ENCODE assay signal across 18 cellular contexts in the genomic region with DNA sequence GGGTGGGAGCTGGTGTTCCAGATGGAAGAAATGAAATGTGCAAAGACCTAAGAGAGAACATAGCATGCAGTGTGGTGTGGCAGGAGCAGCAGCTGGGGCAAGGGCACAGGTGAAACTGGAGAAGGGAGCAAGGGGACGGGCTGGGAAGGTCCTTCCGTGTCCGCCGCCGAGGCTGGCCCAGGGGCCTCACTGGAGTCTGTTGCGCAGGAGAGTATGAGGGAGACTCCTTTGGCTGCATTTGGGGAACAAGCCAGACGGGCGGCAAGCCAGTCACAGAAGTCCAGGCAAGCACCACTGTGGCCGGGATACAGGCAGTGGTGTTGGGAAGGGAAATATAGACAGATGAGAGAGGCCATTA.
DNase-seq lines count a peak whose midpoint lies in the region; FAIRE-seq and TF ChIP-seq lines count a peak whose summit lies in the region.
"Had no signal": no experiment of that assay in that cellular context is flagged by ENCODE, and none has a peak within 500 bp of the region (broad histone marks: within the 10 kb centered on the region; RNA-seq: fewer than 3 reads in every experiment).

No MANE protein-coding gene starts in this region.

- H3K27ac ChIP-seq in CD4-positive, alpha-beta memory T cell (ENCODE audit: low read depth, low read length): no peak overlapping the region
- no peak overlapping the region for H3K27ac ChIP-seq in kidney (ENCODE audit: low read depth in 2 of 2, low read length in 2 of 2)
- H3K27ac ChIP-seq in CD8-positive, alpha-beta memory T cell (ENCODE audit: low read depth, low read length): no peak overlapping the region
- H3K27ac ChIP-seq: 22Rv1, BLaER1 had no signal

- intact Hi-C loops in CD4-positive, alpha-beta memory T cell (cut with micrococcal nuclease): no loop called here
- intact Hi-C loops in kidney (cut with DNase I): loop anchor here (10.0 kb wide), 1 partner anchor 423 kb away; no protein-coding TSS in a partner anchor

- H3K4me1 ChIP-seq in CD4-positive, alpha-beta memory T cell (ENCODE audit: insufficient read depth, low read length): no peaks in the 10 kb centered on the region
- H3K4me1 ChIP-seq in kidney (ENCODE audit: control insufficient read depth in 1 of 2, insufficient read depth in 1 of 2, low read depth in 1 of 2, low read length in 2 of 2): peaks cover 0 to 3% of the 10 kb centered on the region in 2 donors
- H3K4me1 ChIP-seq in CD8-positive, alpha-beta memory T cell (ENCODE audit: insufficient read depth, low read length): no peaks in the 10 kb centered on the region
- H3K4me1 ChIP-seq: BLaER1 had no signal

- no peaks in the 10 kb centered on the region for H3K27me3 ChIP-seq in CD4-positive, alpha-beta memory T cell (ENCODE audit: insufficient read depth, low read length)
- no peaks in the 10 kb centered on the region for H3K27me3 ChIP-seq in CD8-positive, alpha-beta memory T cell (ENCODE audit: insufficient read depth, low read length, poor library complexity, severe bottlenecking)
- H3K27me3 ChIP-seq: BLaER1, MG63 had no signal

- no peaks in the 10 kb centered on the region for H3K9me3 ChIP-seq in CD4-positive, alpha-beta memory T cell (ENCODE audit: control insufficient read depth in 1 of 2, low read length in 2 of 2)
- no peaks in the 10 kb centered on the region for H3K9me3 ChIP-seq in kidney (ENCODE audit: control insufficient read depth in 1 of 2, low read length in 2 of 2)
- H3K9me3 ChIP-seq in CD8-positive, alpha-beta memory T cell (ENCODE audit: low read length): no peaks in the 10 kb centered on the region
- H3K9me3 ChIP-seq: BLaER1, MG63 had no signal

- no peaks in the 10 kb centered on the region for H3K27me3 Mint-ChIP-seq in T-helper 2 cell treated with Interferon-gamma antibody and Interleukin-4, amounts not matched to agents 5 μg/mL and 100 μg/mL, for 36 hours (ENCODE audit: low read depth)
- H3K27me3 Mint-ChIP-seq in CD4-positive, alpha-beta memory T cell: no peaks in the 10 kb centered on the region
- H3K27me3 Mint-ChIP-seq in progenitor cell of endocrine pancreas: peaks cover 3% of the 10 kb centered on the region
- H3K27me3 Mint-ChIP-seq in CD8-positive, alpha-beta memory T cell: no peaks in the 10 kb centered on the region

- FAIRE-seq in kidney (lab: Jason Lieb, UNC): no peak

- CTCF ChIA-PET in CD4-positive, alpha-beta memory T cell (lab: Charles Lee; ENCODE audit: partially characterized antibody): interaction anchor here (0.6 to 3.0 kb wide), 6 partner anchors 31 to 507 kb away, joined by 3 to 19 read pairs (median 4); no protein-coding TSS in a partner anchor
- CTCF ChIA-PET in CD8-positive, alpha-beta memory T cell (lab: Charles Lee): interaction anchor here (2.4 to 2.7 kb wide), 2 partner anchors 32 to 507 kb away, joined by 7 to 8 read pairs; no protein-coding TSS in a partner anchor

- H3K4me3 ChIP-seq in CD4-positive, alpha-beta memory T cell (ENCODE audit: low read length in 2 of 2): no peak overlapping the region
- no peak overlapping the region for H3K4me3 ChIP-seq in kidney (ENCODE audit: low read length in 2 of 2)
- H3K4me3 ChIP-seq in CD8-positive, alpha-beta memory T cell (ENCODE audit: low read length): no peak overlapping the region
- H3K4me3 ChIP-seq: BLaER1, MG63 had no signal

- peak overlapping the region; percentile 46 for H3K27ac Mint-ChIP-seq in T-helper 2 cell treated with Interferon-gamma antibody and Interleukin-4, amounts not matched to agents 5 μg/mL and 100 μg/mL, for 36 hours
- H3K27ac Mint-ChIP-seq in CD4-positive, alpha-beta memory T cell: peak overlapping the region in 5 of 7 donors; percentile 5 to 66 (median 62)
- peak overlapping the region; percentile 47 for H3K27ac Mint-ChIP-seq in progenitor cell of endocrine pancreas
- H3K27ac Mint-ChIP-seq in CD8-positive, alpha-beta memory T cell: peak overlapping the region in 2 of 8 donors; percentile 24 to 44

- H3K4me3 Mint-ChIP-seq in T-helper 2 cell treated with Interferon-gamma antibody and Interleukin-4, amounts not matched to agents 5 μg/mL and 100 μg/mL, for 36 hours: no peak overlapping the region
- no peak overlapping the region for H3K4me3 Mint-ChIP-seq in CD4-positive, alpha-beta memory T cell
- H3K4me3 Mint-ChIP-seq in progenitor cell of endocrine pancreas (ENCODE audit: low read depth): no peak overlapping the region
- no peak overlapping the region for H3K4me3 Mint-ChIP-seq in CD8-positive, alpha-beta memory T cell

- DNase-seq in T-helper 2 cell treated with Interferon-gamma antibody and Interleukin-4, amounts not matched to agents 5 μg/mL and 100 μg/mL, for 36 hours (ENCODE audit: low spot score): no peak
- no peak for DNase-seq in T-helper 2 cell
- DNase-seq in CD4-positive, alpha-beta memory T cell: no peak
- peak; percentile 52 for DNase-seq in kidney
- no peak for DNase-seq in progenitor cell of endocrine pancreas (ENCODE audit: low spot score, unreplicated experiment)
- no peak for DNase-seq in stimulated activated CD4-positive, alpha-beta T cell treated with anti-CD3 and anti-CD28 coated beads, Interleukin-4, amount 100 ng/mL, for 4 hours
- no peak for DNase-seq in CD8-positive, alpha-beta memory T cell
- no peak for DNase-seq in NCI-H2171 treated with DMSO at 0.1 percent for 48 hours (lab: John Stamatoyannopoulos, UW)
- DNase-seq: COR-L47, H7, MG63, NCI-H1092 treated with DMSO at 0.1 percent for 48 hours, NCI-H1694, NCI-H2107, NCI-H345, NCI-H526 treated with DMSO at 0.1 percent for 48 hours had no signal

- no peaks in the 10 kb centered on the region for H3K9me3 Mint-ChIP-seq in T-helper 2 cell treated with Interferon-gamma antibody and Interleukin-4, amounts not matched to agents 5 μg/mL and 100 μg/mL, for 36 hours
- no peaks in the 10 kb centered on the region for H3K9me3 Mint-ChIP-seq in CD4-positive, alpha-beta memory T cell
- H3K9me3 Mint-ChIP-seq in progenitor cell of endocrine pancreas (ENCODE audit: low read depth): no peaks in the 10 kb centered on the region
- no peaks in the 10 kb centered on the region for H3K9me3 Mint-ChIP-seq in CD8-positive, alpha-beta memory T cell

- no peaks in the 10 kb centered on the region for H3K36me3 ChIP-seq in CD4-positive, alpha-beta memory T cell (ENCODE audit: insufficient read depth, low read length)
- H3K36me3 ChIP-seq in kidney (ENCODE audit: control insufficient read depth in 1 of 2, insufficient read depth in 2 of 2, low read length in 2 of 2): no peaks in the 10 kb centered on the region
- H3K36me3 ChIP-seq in CD8-positive, alpha-beta memory T cell (ENCODE audit: insufficient read depth, low read length): no peaks in the 10 kb centered on the region
- H3K36me3 ChIP-seq: MG63 had no signal

- H3K4me1 Mint-ChIP-seq in T-helper 2 cell treated with Interferon-gamma antibody and Interleukin-4, amounts not matched to agents 5 μg/mL and 100 μg/mL, for 36 hours (ENCODE audit: low read depth): peaks cover 11% of the 10 kb centered on the region
- peaks cover 4 to 10% (median 7%) of the 10 kb centered on the region in 4 donors for H3K4me1 Mint-ChIP-seq in CD4-positive, alpha-beta memory T cell
- no peaks in the 10 kb centered on the region for H3K4me1 Mint-ChIP-seq in progenitor cell of endocrine pancreas (ENCODE audit: low read depth)
- peaks cover 9 to 16% (median 10%) of the 10 kb centered on the region in 3 donors for H3K4me1 Mint-ChIP-seq in CD8-positive, alpha-beta memory T cell

- TF ChIP-seq CTCF in kidney (IDR thresholded peaks at IDR 0.05; ENCODE audit: borderline replicate concordance, extremely low read depth, insufficient read depth): no peak
- no peak for TF ChIP-seq CTCF in progenitor cell of endocrine pancreas (IDR thresholded peaks at IDR 0.05; ENCODE audit: unreplicated experiment)

- POLR2A ChIA-PET in CD4-positive, alpha-beta memory T cell (lab: Charles Lee; ENCODE audit: partially characterized antibody): interaction anchor here (1.1 kb wide), 1 partner anchor 147 kb away, joined by 3 read pairs; no protein-coding TSS in a partner anchor
- POLR2A ChIA-PET in CD8-positive, alpha-beta memory T cell (lab: Charles Lee): no interaction called here

- peaks cover 22% of the 10 kb centered on the region for H3K36me3 Mint-ChIP-seq in T-helper 2 cell treated with Interferon-gamma antibody and Interleukin-4, amounts not matched to agents 5 μg/mL and 100 μg/mL, for 36 hours (ENCODE audit: low read depth)
- H3K36me3 Mint-ChIP-seq in CD4-positive, alpha-beta memory T cell: peaks cover 10 to 22% of the 10 kb centered on the region in 2 donors
- no peaks in the 10 kb centered on the region for H3K36me3 Mint-ChIP-seq in progenitor cell of endocrine pancreas (ENCODE audit: insufficient read depth)
- H3K36me3 Mint-ChIP-seq in CD8-positive, alpha-beta memory T cell: peaks cover 0 to 18% (median 4%) of the 10 kb centered on the region in 3 donors

- H3K9ac ChIP-seq in kidney (ENCODE audit: low read length in 2 of 2): no peak overlapping the region
- H3K9ac ChIP-seq: BLaER1 had no signal
